In the genomic region with DNA sequence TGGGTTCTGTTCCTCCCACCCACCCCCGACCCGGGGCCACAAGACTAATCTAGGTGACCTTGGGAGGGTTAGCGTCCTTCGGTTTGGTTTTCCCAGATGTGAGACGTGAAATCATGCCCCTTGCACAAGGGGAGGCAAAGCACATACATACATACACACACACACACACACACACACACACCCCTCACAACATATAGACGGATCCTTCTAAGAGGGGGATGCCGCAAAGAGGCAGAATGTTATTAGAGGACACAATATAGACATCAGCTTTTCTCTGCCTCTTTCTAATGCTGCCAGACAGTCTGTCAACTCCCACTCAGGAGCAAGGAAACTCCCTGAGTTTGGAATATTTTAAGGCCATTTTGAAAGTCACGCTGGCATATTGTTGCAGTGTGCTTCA, we compare ENCODE assay signal across 8 cellular contexts. TPM values are rescaled to one million over a fixed set of nuclear protein-coding genes. Genes with fewer than 3 reads are reported as not detected.
DNase-seq lines count a peak whose midpoint lies in the region; ATAC-seq and TF ChIP-seq lines count a peak whose summit lies in the region.

No MANE protein-coding gene starts in this region.

- no peaks in the 10 kb centered on the region for H3K36me3 ChIP-seq in DND-41 (ENCODE audit: insufficient read depth, low read length)
- no peaks in the 10 kb centered on the region for H3K36me3 ChIP-seq in OCI-LY1 (ENCODE audit: insufficient read depth, low read length)
- H3K36me3 ChIP-seq in osteoblast (ENCODE audit: insufficient read depth, low read length): no peaks in the 10 kb centered on the region

- H3F3A ChIP-seq in OCI-LY1 (ENCODE audit: insufficient read depth, low read length): no peaks in the 10 kb centered on the region

- ATAC-seq in DND-41 (ENCODE audit: insufficient read depth, low read depth) (no peak), HG02938 (IDR thresholded peaks at IDR 0.05; ENCODE audit: unreplicated experiment) (no peak)

- H3K79me2 ChIP-seq in DND-41 (ENCODE audit: insufficient read depth, low read length) (0 out of 2 replicates have a peak, but pooled peaks cover 7% of the 10 kb centered on the region), OCI-LY1 (ENCODE audit: insufficient read depth, low read length) (no peaks in the 10 kb centered on the region), osteoblast (ENCODE audit: insufficient read depth, low read length) (peaks cover 42% of the 10 kb centered on the region)

- DNase-seq in DND-41 (peak; percentile 18), epithelial cell of prostate (ENCODE audit: low read depth, low spot score) (no peak), osteoblast (ENCODE audit: insufficient read length, low spot score, missing footprints) (no peak), NCI-H1930 (lab: John Stamatoyannopoulos, UW) (no peak), pons (ENCODE audit: low spot score) (no peak), NCI-H187 (lab: John Stamatoyannopoulos, UW) (no peak)

- H3K4me1 ChIP-seq in DND-41 (ENCODE audit: insufficient read depth, low read length) (peaks cover 24% of the 10 kb centered on the region), OCI-LY1 (ENCODE audit: insufficient read depth, low read length, severe bottlenecking) (peaks cover 4% of the 10 kb centered on the region), osteoblast (ENCODE audit: insufficient read depth, low read length) (peaks cover 23% of the 10 kb centered on the region)

- H4K20me1 ChIP-seq in DND-41 (ENCODE audit: insufficient read depth, low read length) (no peaks in the 10 kb centered on the region), OCI-LY1 (ENCODE audit: insufficient read depth, low read length) (no peaks in the 10 kb centered on the region), osteoblast (ENCODE audit: insufficient read depth, low read length) (no peaks in the 10 kb centered on the region)

- H3K9me3 ChIP-seq in DND-41 (ENCODE audit: insufficient read depth, low read length, severe bottlenecking) (no peaks in the 10 kb centered on the region), OCI-LY1 (ENCODE audit: low read length) (no peaks in the 10 kb centered on the region), osteoblast (ENCODE audit: low read depth, low read length) (no peaks in the 10 kb centered on the region)

- peak overlapping the region; percentile 86; the same call in 1 of the 2 replicates for H3K9ac ChIP-seq in DND-41 (ENCODE audit: low read depth, low read length)
- H3K9ac ChIP-seq in OCI-LY1 (ENCODE audit: low read length): no peak overlapping the region

- no peaks in the 10 kb centered on the region for H3K9me2 ChIP-seq in OCI-LY1 (ENCODE audit: low read depth, low read length)

- peak overlapping the region; percentile 88; the same call in 1 of the 2 replicates for H2AFZ ChIP-seq in DND-41 (ENCODE audit: low read depth, low read length)
- H2AFZ ChIP-seq in OCI-LY1 (ENCODE audit: low read length): no peak overlapping the region
- peak overlapping the region; percentile 83 for H2AFZ ChIP-seq in osteoblast (ENCODE audit: low read length)

- H3K27ac ChIP-seq in DND-41 (ENCODE audit: low read length): no peak overlapping the region
- no peak overlapping the region for H3K27ac ChIP-seq in OCI-LY1 (ENCODE audit: low read depth, low read length, poor library complexity, severe bottlenecking)
- peak overlapping the region; percentile 91 for H3K27ac ChIP-seq in epithelial cell of prostate
- H3K27ac ChIP-seq in osteoblast (ENCODE audit: low read depth, low read length): peak overlapping the region; percentile 62

- H3K4me3 ChIP-seq in DND-41 (ENCODE audit: low read depth in 1 of 2, low read length in 2 of 2): peak overlapping the region; percentile 93; a peak in 3 of 4 replicates
- H3K4me3 ChIP-seq in OCI-LY1 (ENCODE audit: low read depth, low read length, poor library complexity, severe bottlenecking): peak overlapping the region; percentile 53
- H3K4me3 ChIP-seq in osteoblast (ENCODE audit: insufficient read depth, low read length): peak overlapping the region; percentile 90

- H3K27me3 ChIP-seq in DND-41 (ENCODE audit: insufficient read depth, low read length, poor library complexity) (peaks cover 9% of the 10 kb centered on the region), OCI-LY1 (ENCODE audit: insufficient read depth, low read length) (no peaks in the 10 kb centered on the region), osteoblast (ENCODE audit: insufficient read depth, low read length) (no peaks in the 10 kb centered on the region)

- peak overlapping the region; percentile 85 for H3K4me2 ChIP-seq in DND-41 (ENCODE audit: insufficient read depth, low read length)
- H3K4me2 ChIP-seq in OCI-LY1 (ENCODE audit: low read length): no peak overlapping the region
- H3K4me2 ChIP-seq in osteoblast (ENCODE audit: insufficient read depth, low read length): peak overlapping the region; percentile 94

- TF ChIP-seq CTCF in DND-41 (IDR thresholded peaks at IDR 0.05; ENCODE audit: borderline replicate concordance, extremely low read depth, low read length, poor library complexity, severe bottlenecking): no peak
- TF ChIP-seq CTCF in OCI-LY1 (IDR thresholded peaks at IDR 0.05; ENCODE audit: low read length): no peak
- TF ChIP-seq CTCF in osteoblast (IDR thresholded peaks at IDR 0.05; ENCODE audit: extremely low read depth, low read depth, low read length): no peak

RNA-seq across cellular contexts. Expression of a gene that starts 0.6 kb away (rescaled TPM):
- total RNA-seq in osteoblast: 102 and 111 TPM in 2 replicates

Comparison
In these comparisons a context has a peak if more than half of its experiments do, and no peak if none do; other contexts are left out.
1. H3K27ac ChIP-seq: peak in epithelial cell of prostate (single experiment) and osteoblast (single experiment); none in DND-41 (single experiment) and OCI-LY1 (single experiment).
2. Peak in every context shown above with its lines, with median percentiles within 50 percentile points of each other: H3K4me3 ChIP-seq.